In genomic region chr15:75188499-75188898, GRCh38 we compare ENCODE assay signal across 22 cellular contexts. TPM values are rescaled to one million over a fixed set of nuclear protein-coding genes. Genes with fewer than 3 reads are reported as not detected.
"Had no signal": no experiment of that assay in that cellular context is flagged by ENCODE, and none has a peak within 500 bp of the region (broad histone marks: within the 10 kb centered on the region; RNA-seq: fewer than 3 reads in every experiment).

No MANE protein-coding gene starts in this region.

- H3K27ac ChIP-seq: esophagus squamous epithelium, neutrophil, parathyroid adenoma, testis, tibial artery had no signal

- H3K9ac ChIP-seq: parathyroid adenoma had no signal

- H3K4me1 ChIP-seq: esophagus squamous epithelium, parathyroid adenoma had no signal

- FAIRE-seq: endometrium, keratinocyte had no signal

- H3K9me3 ChIP-seq: esophagus squamous epithelium, neutrophil, testis, tibial artery had no signal

- H3K4me3 ChIP-seq: esophagus squamous epithelium, testis, tibial artery had no signal

- ATAC-seq: effector memory CD8-positive, alpha-beta T cell; left lobe of liver; natural killer cell; sciatic nerve; stimulated activated effector memory CD8-positive, alpha-beta T cell treated with anti-CD3 and anti-CD28 coated beads, Interleukin-12 subunit alpha, Interleukin-12 subunit beta, amount 100 ng/mL, for 72 hours had no signal

- DNase-seq: cortex of kidney; effector memory CD8-positive, alpha-beta T cell; erythroblast; esophagus squamous epithelium; foreskin melanocyte; glutamatergic neuron; mammary epithelial cell; natural killer cell; stimulated activated CD4-positive, alpha-beta T cell treated with anti-CD3 and anti-CD28 coated beads, Interleukin-2, amount 100 ng/mL, for 24 hours; stimulated activated CD4-positive, alpha-beta T cell treated with anti-CD3 and anti-CD28 coated beads, Interleukin-4, amount 100 ng/mL, for 24 hours; stimulated activated naive CD4-positive, alpha-beta T cell treated with Interleukin-2 at 50 U/mL for 16 hours; substantia nigra; testis; tibial artery had no signal

- H3K79me2 ChIP-seq: parathyroid adenoma had no signal

- H3K27me3 ChIP-seq: esophagus squamous epithelium, neutrophil, testis, tibial artery had no signal

- H3K36me3 ChIP-seq: esophagus squamous epithelium, neutrophil, tibial artery had no signal

- H2AFZ ChIP-seq: parathyroid adenoma had no signal

RNA-seq across cellular contexts. Expression of gene C15orf39, which starts 13.2 kb away (rescaled TPM):
- polyA plus RNA-seq: neural cell had no signal
